8 cellular contexts compared by ENCODE assay signal in the genomic region with DNA sequence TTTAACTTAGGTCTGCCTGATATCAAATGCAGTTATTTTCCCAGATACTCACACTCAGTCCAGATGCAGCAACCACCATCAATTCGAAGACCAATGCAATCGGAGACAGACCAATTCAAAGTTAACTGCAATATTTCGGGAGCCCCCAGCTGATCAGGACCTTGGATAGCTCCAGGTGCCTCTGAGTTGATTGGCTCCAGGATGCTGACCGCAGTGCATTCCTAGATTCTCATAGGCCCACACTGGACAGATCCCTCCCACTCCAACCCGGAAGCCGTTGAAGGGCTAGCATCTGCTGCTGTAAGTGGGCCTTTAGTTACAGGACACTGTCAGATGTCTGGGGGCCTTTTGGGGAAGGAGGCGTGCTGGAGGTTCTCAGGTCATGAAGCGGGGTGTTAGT.
DNase-seq lines count a peak whose midpoint lies in the region; ATAC-seq lines count a peak whose summit lies in the region.

No MANE protein-coding gene starts in this region.

- in situ Hi-C loops in Caki2 (cut with HindIII; ENCODE audit: low pct_unique_long_range_greater_than_20kb, low sequenced_read_pairs), result no loop called here

- H3K4me3 ChIP-seq in Jurkat, Clone E6-1 (ENCODE audit: low read length), result no peak overlapping the region

- DNase-seq in Caki2 (ENCODE audit: low read depth), result peak; percentile 69
- peak; percentile 85 for DNase-seq in Jurkat, Clone E6-1 (ENCODE audit: low read depth, low spot score)
- DNase-seq in activated CD4-positive, alpha-beta T cell treated with anti-CD3 and anti-CD28 coated beads, Interleukin-2, amount 50 U/mL, for 4 hours, result peak; percentile 13
- peak; percentile 38 for DNase-seq in foreskin melanocyte
- DNase-seq in stimulated activated CD4-positive, alpha-beta T cell treated with anti-CD3 and anti-CD28 coated beads, Interleukin-12 subunit alpha, Interleukin-12 subunit beta, amount 100 ng/mL, for 24 hours (ENCODE audit: low read depth in 2 of 2), result peak; percentile 1 to 25
- DNase-seq in NCI-H1436 (lab: John Stamatoyannopoulos, UW), result no peak

- ATAC-seq in GM21825 (IDR thresholded peaks at IDR 0.05; ENCODE audit: unreplicated experiment) (no peak), HG03432 (IDR thresholded peaks at IDR 0.05; ENCODE audit: unreplicated experiment) (no peak)
